ENCODE assay signal across 22 cellular contexts in the genomic region with DNA sequence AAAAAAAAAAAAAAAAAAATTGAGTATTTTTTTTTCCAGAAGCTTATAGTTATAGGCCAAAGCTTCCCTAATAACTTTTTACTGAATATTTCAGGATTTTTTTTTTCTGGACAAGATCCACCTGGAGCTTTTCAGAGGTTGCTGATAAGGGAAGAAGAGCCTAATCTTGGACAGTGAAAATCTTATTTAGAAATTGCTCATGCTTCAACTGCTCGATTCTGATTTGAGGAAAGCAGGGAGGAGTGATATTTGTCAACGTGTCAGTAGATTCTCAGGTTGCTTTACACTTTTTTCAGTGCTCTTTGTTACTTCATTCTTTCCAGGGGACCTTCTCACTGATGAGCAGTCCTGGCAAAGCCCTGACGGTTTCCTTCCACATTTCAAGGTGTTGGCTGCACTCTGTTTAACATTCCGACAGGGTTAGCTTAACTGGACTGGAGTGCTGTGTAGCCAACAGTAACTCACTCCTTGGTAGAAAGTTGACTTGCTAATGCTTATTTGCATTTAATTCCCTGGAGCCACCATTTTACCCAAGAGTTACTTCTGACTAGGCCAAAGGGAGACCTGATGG. TPM values are rescaled to one million over a fixed set of nuclear protein-coding genes. Genes with fewer than 3 reads are reported as not detected.
DNase-seq lines count a peak whose midpoint lies in the region; ATAC-seq, FAIRE-seq and TF ChIP-seq lines count a peak whose summit lies in the region.
"Had no signal": no experiment of that assay in that cellular context is flagged by ENCODE, and none has a peak within 500 bp of the region (broad histone marks: within the 10 kb centered on the region; RNA-seq: fewer than 3 reads in every experiment).

No MANE protein-coding gene starts in this region.

- no peak overlapping the region for H3K56ac ChIP-seq in H1 (replicated peaks; ENCODE audit: insufficient read length, low read depth, low read length)

- H4K20me1 ChIP-seq in GM23338 (replicated peaks; ENCODE audit: insufficient read depth) (no peaks in the 10 kb centered on the region), H1 (replicated peaks in 1 of 2; ENCODE audit: control insufficient read depth in 1 of 2, insufficient read depth in 2 of 2, low read length in 2 of 2) (no peaks in the 10 kb centered on the region)

- no peak overlapping the region for H4K8ac ChIP-seq in H1 (ENCODE audit: extremely low read depth, insufficient read depth, low read length)

- TF ChIP-seq POLR2A in H1 (IDR thresholded peaks at IDR 0.05; ENCODE audit: control extremely low read depth in 1 of 2, low read depth in 2 of 2, low read length in 2 of 2), result no peak

- no peak overlapping the region for H3K27ac ChIP-seq in GM23338 (ENCODE audit: low read depth)
- H3K27ac ChIP-seq in H1 (ENCODE audit: low read depth, low read length), result no peak overlapping the region
- H3K27ac ChIP-seq: GM23248, HL-60 had no signal

- TF ChIP-seq CTCF in GM23338 (conservative IDR thresholded peaks at IDR 0.05; ENCODE audit: low read depth in 2 of 2) (no peak), H1 (IDR thresholded peaks at IDR 0.05; ENCODE audit: control extremely low read depth in 1 of 3, insufficient read depth in 1 of 3, low read depth in 1 of 3, low read length in 3 of 3) (no peak), nephron (IDR thresholded peaks at IDR 0.05; ENCODE audit: unreplicated experiment in 3 of 3) (no peak), glutamatergic neuron (IDR thresholded peaks at IDR 0.05; ENCODE audit: partially characterized antibody, unreplicated experiment) (no peak)

- H3K79me2 ChIP-seq in GM23338 (replicated peaks; ENCODE audit: insufficient read depth), result no peaks in the 10 kb centered on the region
- H3K79me2 ChIP-seq in H1 (ENCODE audit: control insufficient read depth in 1 of 2, insufficient read depth in 2 of 2, low read length in 2 of 2), result no peaks in the 10 kb centered on the region

- H2BK120ac ChIP-seq in H1 (replicated peaks; ENCODE audit: low read depth, low read length), result no peak overlapping the region

- no peaks in the 10 kb centered on the region for H3K36me3 ChIP-seq in GM23338 (ENCODE audit: insufficient read depth)
- no peaks in the 10 kb centered on the region for H3K36me3 ChIP-seq in H1 (ENCODE audit: control insufficient read depth in 2 of 4, insufficient read depth in 4 of 4, low read length in 3 of 4)
- H3K36me3 ChIP-seq: BE2C had no signal

- H3K23ac ChIP-seq in H1 (ENCODE audit: insufficient read length), result no peak overlapping the region

- CTCF ChIA-PET in H1 (lab: Charles Lee; ENCODE audit: partially characterized antibody), result interaction anchor here (0.6 to 1.1 kb wide), 4 partner anchors 9 to 1770 kb away, joined by 3 to 5 read pairs (median 3); no protein-coding TSS in a partner anchor

- H2BK12ac ChIP-seq in H1 (ENCODE audit: low read depth, low read length), result no peak overlapping the region

- no peak overlapping the region for H2BK20ac ChIP-seq in H1 (ENCODE audit: low read length)

- H2AFZ ChIP-seq in GM23338, result peak overlapping the region; percentile 64; the same call in 1 of the 2 replicates
- H2AFZ ChIP-seq in H1 (ENCODE audit: low read length), result peak overlapping the region; percentile 4; the same call in 1 of the 2 replicates
- H2AFZ ChIP-seq: GM23248 had no signal

- no peaks in the 10 kb centered on the region for H3K9me2 ChIP-seq in GM23338 (ENCODE audit: insufficient read depth)

- H3K36me3 Mint-ChIP-seq in GM23338 (ENCODE audit: low read depth) (no peaks in the 10 kb centered on the region), nephron (ENCODE audit: low read depth) (no peaks in the 10 kb centered on the region), glutamatergic neuron (ENCODE audit: unreplicated experiment) (no peaks in the 10 kb centered on the region)
- H3K36me3 Mint-ChIP-seq: CD4-positive, CD25-positive, alpha-beta regulatory T cell had no signal

- no peaks in the 10 kb centered on the region for H3K9me3 ChIP-seq in H1 (ENCODE audit: insufficient read depth in 2 of 2, low read depth in 1 of 2, low read length in 1 of 2)
- H3K9me3 ChIP-seq: BE2C had no signal

- H4K91ac ChIP-seq in H1 (replicated peaks; ENCODE audit: insufficient read length, low read length), result no peak overlapping the region

- ATAC-seq in GM23338 (no peak), sciatic nerve (peak; percentile 37)
- ATAC-seq: HCT116 had no signal

- H3K27me3 ChIP-seq in GM23338 (ENCODE audit: insufficient read depth) (no peaks in the 10 kb centered on the region), H1 (replicated peaks in 1 of 4; ENCODE audit: control insufficient read depth in 3 of 4, extremely low read depth in 1 of 4, insufficient read depth in 3 of 4, low read length in 3 of 4) (no peaks in the 10 kb centered on the region)
- H3K27me3 ChIP-seq: BE2C had no signal

- no peaks in the 10 kb centered on the region for H3K27me3 Mint-ChIP-seq in GM23338 (ENCODE audit: insufficient read depth, low read depth, poor library complexity)
- H3K27me3 Mint-ChIP-seq in nephron (ENCODE audit: low read depth), result no peaks in the 10 kb centered on the region
- peaks cover 2% of the 10 kb centered on the region for H3K27me3 Mint-ChIP-seq in glutamatergic neuron (ENCODE audit: unreplicated experiment)
- H3K27me3 Mint-ChIP-seq: CD4-positive, CD25-positive, alpha-beta regulatory T cell; CD8-positive, alpha-beta memory T cell had no signal

- H3K23me2 ChIP-seq in H1 (ENCODE audit: low read depth, low read length), result no peaks in the 10 kb centered on the region

- H2BK15ac ChIP-seq in H1 (ENCODE audit: low read length), result no peak overlapping the region

- H3K9ac ChIP-seq in H1 (replicated peaks in 1 of 4; ENCODE audit: extremely low read depth in 1 of 4, low read depth in 3 of 4, low read length in 3 of 4), result no peak overlapping the region
- H3K9ac ChIP-seq: GM23248 had no signal

- H2BK5ac ChIP-seq in H1 (ENCODE audit: low read depth, low read length), result no peak overlapping the region

- no peaks in the 10 kb centered on the region for H3K4me1 ChIP-seq in GM23338 (ENCODE audit: insufficient read depth)
- 0 out of 7 replicates have a peak, but pooled peaks cover 0 to 3% (median 0%) of the 10 kb centered on the region in 4 experiments for H3K4me1 ChIP-seq in H1 (replicated peaks in 1 of 4; ENCODE audit: control insufficient read depth in 3 of 4, insufficient read depth in 4 of 4, low read length in 3 of 4)
- H3K4me1 ChIP-seq: BE2C had no signal

- H4K5ac ChIP-seq in H1 (ENCODE audit: insufficient read length, low read depth, low read length), result no peak overlapping the region

- no peak for FAIRE-seq in H1 (lab: Jason Lieb, UNC)
- FAIRE-seq: A204.1, D721Med, G401.6, GM12891 had no signal

- no peak overlapping the region for H3K14ac ChIP-seq in H1 (ENCODE audit: insufficient read length)

- no peak for TF ChIP-seq EP300 in H1 (IDR thresholded peaks at IDR 0.05; ENCODE audit: borderline replicate concordance in 1 of 2, low read depth in 2 of 2, low read length in 2 of 2)

- DNase-seq in GM23338 (ENCODE audit: low spot score), result no peak
- DNase-seq in H1 (ENCODE audit: low read depth in 1 of 2, low spot score in 2 of 2), result no peak
- DNase-seq in sciatic nerve (ENCODE audit: low spot score), result no peak
- no peak for DNase-seq in glutamatergic neuron
- DNase-seq in putamen (ENCODE audit: low spot score), result no peak
- no peak for DNase-seq in A172 (ENCODE audit: low spot score)
- DNase-seq: ACHN; BE2C; C1 segment of cervical spinal cord; CD4-positive, CD25-positive, alpha-beta regulatory T cell; CD8-positive, alpha-beta memory T cell; COR-L47; GM23248; H7; HFFc6 had no signal

- no peak overlapping the region for H3K4me2 ChIP-seq in GM23338
- H3K4me2 ChIP-seq in H1 (ENCODE audit: insufficient read depth in 1 of 2, low read depth in 2 of 2, low read length in 2 of 2), result no peak overlapping the region

- intact Hi-C loops in sciatic nerve (cut with DNase I), result no loop called here

- H3K27ac Mint-ChIP-seq in GM23338, result no peak overlapping the region
- peak overlapping the region in 2 of 3 experiments; percentile 57 to 85 for H3K27ac Mint-ChIP-seq in nephron
- H3K27ac Mint-ChIP-seq in glutamatergic neuron (ENCODE audit: unreplicated experiment), result no peak overlapping the region
- H3K27ac Mint-ChIP-seq: CD4-positive, CD25-positive, alpha-beta regulatory T cell; CD8-positive, alpha-beta memory T cell; HFFc6 had no signal

- H3F3A ChIP-seq in GM23338 (replicated peaks; ENCODE audit: low read depth), result no peaks in the 10 kb centered on the region

- H3K4ac ChIP-seq in H1 (replicated peaks; ENCODE audit: insufficient read length, low read depth, low read length), result no peak overlapping the region

- WGBS in H1 (ENCODE audit: extremely low coverage in 1 of 2, insufficient coverage in 1 of 2, insufficient read length in 1 of 2, insufficient replicate concordance in 2 of 2, low coverage in 1 of 2, low lambda C conversion rate in 2 of 2, missing lambda C conversion rate in 1 of 2), 2 experiments, result 87% methylated on average over 4 of the region's 4 CpGs; no CpG with 5 or more reads in 1 of the 2 experiments

- H3K4me1 Mint-ChIP-seq in GM23338, result no peaks in the 10 kb centered on the region
- peaks cover 29% of the 10 kb centered on the region for H3K4me1 Mint-ChIP-seq in nephron
- peaks cover 6% of the 10 kb centered on the region for H3K4me1 Mint-ChIP-seq in glutamatergic neuron (ENCODE audit: low read depth, unreplicated experiment)
- H3K4me1 Mint-ChIP-seq: CD4-positive, CD25-positive, alpha-beta regulatory T cell; CD8-positive, alpha-beta memory T cell had no signal

- no peak for TF ChIP-seq RAD21 in H1 (IDR thresholded peaks at IDR 0.05 in 1 of 2, conservative IDR thresholded peaks at IDR 0.05 in 1 of 2; ENCODE audit: low read depth in 2 of 2, low read length in 2 of 2)

- no peak overlapping the region for H2AK5ac ChIP-seq in H1 (ENCODE audit: low read depth, low read length)

- H3K4me3 Mint-ChIP-seq in GM23338 (no peak overlapping the region), nephron (no peak overlapping the region), glutamatergic neuron (ENCODE audit: unreplicated experiment) (no peak overlapping the region)
- H3K4me3 Mint-ChIP-seq: CD4-positive, CD25-positive, alpha-beta regulatory T cell; CD8-positive, alpha-beta memory T cell; HFFc6 had no signal

- no peaks in the 10 kb centered on the region for H3K79me1 ChIP-seq in H1 (ENCODE audit: low read depth, low read length)

- H3K9me3 Mint-ChIP-seq in GM23338, result no peaks in the 10 kb centered on the region
- H3K9me3 Mint-ChIP-seq in nephron, result no peaks in the 10 kb centered on the region
- H3K9me3 Mint-ChIP-seq in glutamatergic neuron (ENCODE audit: unreplicated experiment), result peaks cover 2% of the 10 kb centered on the region
- H3K9me3 Mint-ChIP-seq: HFFc6 had no signal

- POLR2A ChIA-PET in H1 (lab: Charles Lee; ENCODE audit: partially characterized antibody), result no interaction called here

- H3K18ac ChIP-seq in H1 (ENCODE audit: extremely low read depth, low read length), result no peak overlapping the region

- no peak overlapping the region for H3K4me3 ChIP-seq in GM23338
- no peak overlapping the region for H3K4me3 ChIP-seq in H1 (ENCODE audit: extremely low read depth in 1 of 4, insufficient read depth in 2 of 4, low read depth in 3 of 4, low read length in 4 of 4)
- H3K4me3 ChIP-seq: GM23248 had no signal

RNA-seq across cellular contexts. Expression of a gene that starts 24.1 kb away (rescaled TPM):
- 0.14 and 0.39 TPM in 2 replicates for total RNA-seq in GM23338 (2014; rRNA removed; shearing (Covaris generic))
- 0.30 and 0.42 TPM in 2 replicates for polyA plus RNA-seq in GM23338 (2016; fragmentation: Nextera tagmentation; extraction: Ambion mirVana)
- 0.22 and 0.44 TPM in 2 replicates for total RNA-seq in H1 (2021; fragmentation: NEBNext Ultra II Directional; extraction: Animal tissue kit (Norgen Biotek cat#: 25700))
- 0.13 and 0.15 TPM in 2 replicates for polyA plus RNA-seq in H1 (2011; rRNA removed)
- 0.10 TPM for polyA plus RNA-seq in H1 (2011; cell fraction: cytosol; rRNA removed)
- 0.20 TPM for polyA plus RNA-seq in H1 (2011; cell fraction: nucleus; rRNA removed)
- 0.11 to 0.30 TPM (median 0.28 TPM) in 3 of 4 replicates, not detected in the other for polyA plus RNA-seq in H1 (2012, experiment 1 of 2)
- not detected for polyA plus RNA-seq in H1 (2012, experiment 2 of 2)
- 0.14 TPM for polyA plus RNA-seq in H1 (2013, experiment 1 of 2)
- 0.15 TPM for polyA plus RNA-seq in H1 (2013, experiment 2 of 2)
- polyA minus RNA-seq in H1 (2011; rRNA and poly(A)+ RNA removed), result 0.27 and 0.98 TPM in 2 replicates
- polyA minus RNA-seq in H1 (2011; cell fraction: cytosol; rRNA and poly(A)+ RNA removed), result not detected
- polyA minus RNA-seq in H1 (2011; cell fraction: nucleus; rRNA and poly(A)+ RNA removed), result 1.2 TPM
- 15.2 TPM for total RNA-seq in sciatic nerve
- 1.2 TPM for total RNA-seq in glutamatergic neuron (ENCODE audit: unreplicated experiment)
- 0.62 and 0.71 TPM in 2 replicates for total RNA-seq in A172 (2014; rRNA removed; shearing (Covaris generic))
- total RNA-seq: CD4-positive, CD25-positive, alpha-beta regulatory T cell; CD8-positive, alpha-beta memory T cell; GM23248 had no signal
- polyA plus RNA-seq: CD8-positive, alpha-beta memory T cell had no signal

Comparison
In these comparisons a context has a peak if more than half of its experiments do, and no peak if none do; other contexts are left out.
1. H3K27ac Mint-ChIP-seq: peak in nephron (2 of 3); none in GM23338 (single experiment) and glutamatergic neuron (single experiment).